Comparison of ENCODE assay signal across 8 cellular contexts in genomic region chr17:68455756-68456528, GRCh38. TPM values are rescaled to one million over a fixed set of nuclear protein-coding genes. Genes with fewer than 3 reads are reported as not detected.
DNase-seq lines count a peak whose midpoint lies in the region; ATAC-seq, FAIRE-seq and TF ChIP-seq lines count a peak whose summit lies in the region.

No MANE protein-coding gene starts in this region.

- TF ChIP-seq POLR2A in endothelial cell of umbilical vein (IDR thresholded peaks at IDR 0.05; ENCODE audit: low read depth, low read length), result no peak

- H2AFZ ChIP-seq in PC-9, result peak overlapping the region; percentile 85; the same call in 1 of the 2 replicates
- peak overlapping the region; percentile 54 for H2AFZ ChIP-seq in endothelial cell of umbilical vein (ENCODE audit: low read depth, low read length)

- H3F3A ChIP-seq in PC-9 (ENCODE audit: insufficient read depth, low read depth), result peaks cover 30% of the 10 kb centered on the region

- H4K20me1 ChIP-seq in PC-9 (ENCODE audit: insufficient read depth), result no peaks in the 10 kb centered on the region
- no peaks in the 10 kb centered on the region for H4K20me1 ChIP-seq in endothelial cell of umbilical vein (replicated peaks; ENCODE audit: control insufficient read depth, extremely low read depth, insufficient read depth, low read length)

- H3K9ac ChIP-seq in endothelial cell of umbilical vein (replicated peaks; ENCODE audit: extremely low read depth, insufficient read depth, low read length), result peak overlapping the region; percentile 82

- TF ChIP-seq CTCF in AG09309 (IDR thresholded peaks at IDR 0.05; ENCODE audit: control insufficient read depth, insufficient read depth, low read depth, low read length, missing control alignments) (no peak), PC-9 (conservative IDR thresholded peaks at IDR 0.05) (no peak), endothelial cell of umbilical vein (IDR thresholded peaks at IDR 0.05; ENCODE audit: extremely low read depth in 1 of 2, insufficient read depth in 1 of 2, low read depth in 1 of 2, low read length in 2 of 2) (no peak), nephron (IDR thresholded peaks at IDR 0.05; ENCODE audit: unreplicated experiment in 3 of 3) (no peak)

- H3K27ac ChIP-seq in PC-9, result peak overlapping the region; percentile 79
- H3K27ac ChIP-seq in endothelial cell of umbilical vein (ENCODE audit: insufficient read depth, low read depth, low read length), result peak overlapping the region; percentile 75

- BruUV-seq in PC-9 (replicated peaks; lab: Mats Ljungman, UMichigan), result no TSS peak
- TSS peak; percentile 35 for BruUV-seq in endothelial cell of umbilical vein (replicated peaks; lab: Mats Ljungman, UMichigan)

- peak overlapping the region; percentile 89 to 95 (median 90) for H3K27ac Mint-ChIP-seq in nephron

- no peaks in the 10 kb centered on the region for H3K27me3 ChIP-seq in PC-9 (ENCODE audit: insufficient read depth, low read depth)
- no peaks in the 10 kb centered on the region for H3K27me3 ChIP-seq in endothelial cell of umbilical vein (ENCODE audit: control insufficient read depth in 2 of 2, insufficient read depth in 2 of 2, low read length in 2 of 2)

- no peaks in the 10 kb centered on the region for H3K79me2 ChIP-seq in PC-9 (ENCODE audit: low read depth)
- no peaks in the 10 kb centered on the region for H3K79me2 ChIP-seq in endothelial cell of umbilical vein (ENCODE audit: control insufficient read depth, insufficient read depth, low read length)

- no peaks in the 10 kb centered on the region for H3K9me1 ChIP-seq in endothelial cell of umbilical vein (replicated peaks; ENCODE audit: control insufficient read depth, extremely low read depth, insufficient read depth, low read length)

- intact Hi-C loops in PC-9 (cut with micrococcal nuclease; ENCODE audit: unreplicated experiment) (loop anchor here (2.0 kb wide), 1 partner anchor 57 kb away; the partner anchor contains the start of gene PRKAR1A), endothelial cell of umbilical vein (cut with micrococcal nuclease) (loop anchor here (1.0 to 5.0 kb wide), 3 partner anchors 15 to 354 kb away; partner anchors contain the start of gene AMZ2)

- H3K9me3 ChIP-seq in PC-9 (ENCODE audit: insufficient read depth, low read depth) (no peaks in the 10 kb centered on the region), endothelial cell of umbilical vein (replicated peaks; ENCODE audit: control insufficient read depth, insufficient read depth, low read length) (no peaks in the 10 kb centered on the region)

- no peak for FAIRE-seq in endothelial cell of umbilical vein (lab: Jason Lieb, UNC)

- no peaks in the 10 kb centered on the region for H3K9me3 Mint-ChIP-seq in nephron

- H3K4me2 ChIP-seq in PC-9 (peak overlapping the region; percentile 92), endothelial cell of umbilical vein (ENCODE audit: insufficient read depth, low read length) (peak overlapping the region; percentile 92)

- peak overlapping the region; percentile 94 to 99 (median 99) for H3K4me3 Mint-ChIP-seq in nephron

- H3K4me1 Mint-ChIP-seq in nephron, result peaks cover 55% of the 10 kb centered on the region

- H3K9me2 ChIP-seq in PC-9 (ENCODE audit: insufficient read depth), result no peaks in the 10 kb centered on the region

- CTCF ChIA-PET in PC-9 (lab: Charles Lee) (interaction anchor here (0.5 to 0.6 kb wide), 2 partner anchors 15 to 208 kb away, joined by 3 read pairs; no protein-coding TSS in a partner anchor), endothelial cell of umbilical vein (lab: Charles Lee) (interaction anchor here (0.5 to 8.0 kb wide), 8 partner anchors 9 to 257 kb away, joined by 3 to 35 read pairs (median 4); partner anchors contain the start of gene AMZ2)

- ATAC-seq in HG03442 (IDR thresholded peaks at IDR 0.05; ENCODE audit: unreplicated experiment), result no peak

- POLR2A ChIA-PET in PC-9 (lab: Charles Lee; ENCODE audit: unreplicated experiment), result no interaction called here
- POLR2A ChIA-PET in endothelial cell of umbilical vein (lab: Charles Lee), result no interaction called here

- DNase-seq in AG09309 (ENCODE audit: low read depth), result peak; percentile 90
- peak; percentile 48 for DNase-seq in H4 (ENCODE audit: low spot score)
- peak; percentile 33 to 91 for DNase-seq in PC-9
- DNase-seq in endothelial cell of umbilical vein (ENCODE audit: low read depth, low spot score), result no peak
- no peak for DNase-seq in KG1 (lab: John Stamatoyannopoulos, UW)
- DNase-seq in NCI-H446 (lab: John Stamatoyannopoulos, UW), result no peak

- H3K36me3 ChIP-seq in PC-9 (ENCODE audit: low read depth), result no peaks in the 10 kb centered on the region
- peaks cover 0 to 2% of the 10 kb centered on the region in 2 experiments for H3K36me3 ChIP-seq in endothelial cell of umbilical vein (ENCODE audit: control insufficient read depth in 2 of 2, extremely low read depth in 1 of 2, insufficient read depth in 2 of 2, low read length in 2 of 2)

- H3K36me3 Mint-ChIP-seq in nephron (ENCODE audit: low read depth), result peaks cover 5% of the 10 kb centered on the region

- H3K4me3 ChIP-seq in AG09309 (ENCODE audit: control insufficient read depth, low read depth, low read length) (peak overlapping the region; percentile 97), PC-9 (peak overlapping the region; percentile 68), endothelial cell of umbilical vein (replicated peaks in 1 of 3; ENCODE audit: insufficient read depth in 1 of 3, low read depth in 1 of 3, low read length in 3 of 3) (peak overlapping the region; percentile 58 to 74 (median 70))

- peaks cover 27% of the 10 kb centered on the region for H3K4me1 ChIP-seq in PC-9 (replicated peaks; ENCODE audit: insufficient read depth)
- peaks cover 13% of the 10 kb centered on the region for H3K4me1 ChIP-seq in endothelial cell of umbilical vein (ENCODE audit: control insufficient read depth, extremely low read depth, insufficient read depth, low read length)

- dilution Hi-C loops in endothelial cell of umbilical vein (cut with MboI; ENCODE audit: extremely low pct_ligation_motif_present, low sequenced_read_pairs), result no loop called here

- peaks cover 4% of the 10 kb centered on the region for H3K27me3 Mint-ChIP-seq in nephron (ENCODE audit: low read depth)

TF ChIP-seq in endothelial cell of umbilical vein, 7 proteins besides CTCF, POLR2A, EP300 and RAD21:
- no peak for TF ChIP-seq MYC (IDR thresholded peaks at IDR 0.05; ENCODE audit: low read depth, low read length)
- no peak for TF ChIP-seq EZH2 (IDR thresholded peaks at IDR 0.05; ENCODE audit: borderline replicate concordance, low read depth, low read length, severe bottlenecking)
- TF ChIP-seq JUN (IDR thresholded peaks at IDR 0.05; ENCODE audit: borderline replicate concordance, insufficient read depth, insufficient read length, low read depth), result no peak
- no peak for TF ChIP-seq POLR2AphosphoS5 (IDR thresholded peaks at IDR 0.05; ENCODE audit: insufficient read depth, low read depth, low read length)
- no peak for TF ChIP-seq MAX (IDR thresholded peaks at IDR 0.05; ENCODE audit: insufficient read depth, insufficient read length)

RNA-seq across cellular contexts. Expression of gene WIPI1, which starts 1.4 kb away (rescaled TPM):
- total RNA-seq in H4 (2014; rRNA removed; shearing (Covaris generic)), result 66.0 and 70.8 TPM in 2 replicates
- 10.0 and 11.2 TPM in 2 replicates for total RNA-seq in PC-9 (2021)
- total RNA-seq in endothelial cell of umbilical vein, result 41.5 and 49.9 TPM in 2 replicates
- polyA plus RNA-seq in endothelial cell of umbilical vein, result 69.8 and 70.3 TPM in 2 replicates
- polyA plus RNA-seq in endothelial cell of umbilical vein (2011; cell fraction: cytosol; rRNA removed), result 76.5 and 78.2 TPM in 2 replicates
- 74.6 and 88.2 TPM in 2 replicates for polyA plus RNA-seq in endothelial cell of umbilical vein (2011; cell fraction: nucleus; rRNA removed)
- polyA plus RNA-seq in endothelial cell of umbilical vein (2012), result 53.7 and 71.7 TPM in 2 replicates
- polyA minus RNA-seq in endothelial cell of umbilical vein, result 80.8 and 96.2 TPM in 2 replicates
- 4.9 TPM for polyA minus RNA-seq in endothelial cell of umbilical vein (2011; cell fraction: cytosol; rRNA and poly(A)+ RNA removed)
- polyA minus RNA-seq in endothelial cell of umbilical vein (2011; cell fraction: nucleus; rRNA and poly(A)+ RNA removed), result 59.8 and 75.3 TPM in 2 replicates

RNA-seq across cellular contexts. Expression of gene PRKAR1A, which starts 56.3 kb away (rescaled TPM):
- total RNA-seq in H4 (2014; rRNA removed; shearing (Covaris generic)), result 161 and 207 TPM in 2 replicates
- total RNA-seq in PC-9 (2021) (161 and 181 TPM in 2 replicates), endothelial cell of umbilical vein (238 and 257 TPM in 2 replicates)
- polyA plus RNA-seq in endothelial cell of umbilical vein, result 72.9 and 92.0 TPM in 2 replicates
- polyA plus RNA-seq in endothelial cell of umbilical vein (2011; cell fraction: cytosol; rRNA removed), result 95.9 and 100.0 TPM in 2 replicates
- polyA plus RNA-seq in endothelial cell of umbilical vein (2011; cell fraction: nucleus; rRNA removed), result 123 and 157 TPM in 2 replicates
- polyA plus RNA-seq in endothelial cell of umbilical vein (2012), result 166 and 194 TPM in 2 replicates
- 340 and 428 TPM in 2 replicates for polyA minus RNA-seq in endothelial cell of umbilical vein
- polyA minus RNA-seq in endothelial cell of umbilical vein (2011; cell fraction: cytosol; rRNA and poly(A)+ RNA removed), result 163 TPM
- 240 and 318 TPM in 2 replicates for polyA minus RNA-seq in endothelial cell of umbilical vein (2011; cell fraction: nucleus; rRNA and poly(A)+ RNA removed)

Comparison
In these comparisons a context has a peak if more than half of its experiments do, and no peak if none do; other contexts are left out.
1. DNase-seq: peak in AG09309 (single experiment), H4 (single experiment) and PC-9 (2 of 2); none in endothelial cell of umbilical vein (single experiment), KG1 (single experiment) and NCI-H446 (0 of 2).
2. Peak in every context shown above with its lines, with median percentiles within 50 percentile points of each other: H3K4me3 ChIP-seq.